Comparison of ENCODE assay signal across 1 cellular context in genomic region chr1:156690673-156691032, GRCh38.
TF ChIP-seq lines count a peak whose summit lies in the region.

No MANE protein-coding gene starts in this region.

TF ChIP-seq in HCT116, 20 proteins besides CTCF, POLR2A, EP300 and RAD21:
- TF ChIP-seq ZBTB33 (IDR thresholded peaks at IDR 0.05; ENCODE audit: extremely low read depth, insufficient replicate concordance, low read length) (no peak), ELF1 (IDR thresholded peaks at IDR 0.05; ENCODE audit: borderline replicate concordance, low read depth) (no peak), CBX3 (IDR thresholded peaks at IDR 0.05; ENCODE audit: low read depth) (no peak), SRF (IDR thresholded peaks at IDR 0.05; ENCODE audit: low read depth) (no peak), SP1 (IDR thresholded peaks at IDR 0.05; ENCODE audit: low read depth) (no peak), ZNF274 (IDR thresholded peaks at IDR 0.05; ENCODE audit: low read depth, low read length) (no peak), POLR2AphosphoS5 (IDR thresholded peaks at IDR 0.05; ENCODE audit: low read depth, low read length) (no peak), FOSL1 (IDR thresholded peaks at IDR 0.05; ENCODE audit: low read depth) (no peak), EZH2 (IDR thresholded peaks at IDR 0.05) (no peak), REST (IDR thresholded peaks at IDR 0.05; ENCODE audit: low read depth) (no peak), SIN3A (IDR thresholded peaks at IDR 0.05; ENCODE audit: low read depth) (no peak), TCF7L2 (IDR thresholded peaks at IDR 0.05; ENCODE audit: borderline replicate concordance, extremely low read depth, insufficient read depth, insufficient read length) (no peak), EZH2phosphoT487 (IDR thresholded peaks at IDR 0.05; ENCODE audit: borderline replicate concordance) (no peak), YY1 (IDR thresholded peaks at IDR 0.05; ENCODE audit: extremely low read depth, insufficient replicate concordance, low read depth, low read length) (no peak), CEBPB (IDR thresholded peaks at IDR 0.05; ENCODE audit: low read depth) (no peak), ATF3 (IDR thresholded peaks at IDR 0.05) (no peak), EGR1 (IDR thresholded peaks at IDR 0.05; ENCODE audit: low read depth) (no peak)
